Comparison of ENCODE assay signal across 9 cellular contexts in the genomic region with DNA sequence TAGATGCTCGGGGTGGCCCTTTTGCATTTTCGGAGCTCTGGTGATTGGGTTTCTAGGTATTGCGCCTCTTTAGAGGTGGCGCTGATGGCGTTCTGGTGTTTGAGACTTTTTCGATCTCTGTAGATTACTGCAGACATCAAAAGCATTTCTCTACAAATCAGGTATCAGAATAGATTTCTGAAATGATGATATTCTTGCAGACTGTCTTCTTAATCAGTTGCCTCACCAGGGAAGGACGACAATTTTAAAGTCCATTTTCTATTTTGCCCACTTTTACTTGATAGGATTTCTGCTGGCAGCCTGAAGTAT.
DNase-seq lines count a peak whose midpoint lies in the region; ATAC-seq and TF ChIP-seq lines count a peak whose summit lies in the region.
"Had no signal": no experiment of that assay in that cellular context is flagged by ENCODE, and none has a peak within 500 bp of the region (broad histone marks: within the 10 kb centered on the region; RNA-seq: fewer than 3 reads in every experiment).

No MANE protein-coding gene starts in this region.

- POLR2A ChIA-PET in CD4-positive, alpha-beta T cell (lab: Charles Lee) = interaction anchor here (0.9 to 2.1 kb wide), 4 partner anchors 26 to 47 kb away, joined by 4 to 22 read pairs (median 6); no protein-coding TSS in a partner anchor
- POLR2A ChIA-PET in PC-3 (lab: Charles Lee; ENCODE audit: unreplicated experiment) = no interaction called here

- H3K36me3 ChIP-seq in PC-3 (ENCODE audit: low read depth, low read length) (no peaks in the 10 kb centered on the region), endocrine pancreas (ENCODE audit: control insufficient read depth, insufficient read depth, low read length) (no peaks in the 10 kb centered on the region), trophoblast cell (ENCODE audit: control insufficient read depth in 1 of 2, insufficient read depth in 2 of 2, low read length in 2 of 2) (no peaks in the 10 kb centered on the region)

- peak overlapping the region; percentile 75 for H3K27ac Mint-ChIP-seq in CD4-positive, alpha-beta T cell

- H3K9me3 ChIP-seq in CD4-positive, alpha-beta T cell (ENCODE audit: control insufficient read depth, low read length) = no peaks in the 10 kb centered on the region
- H3K9me3 ChIP-seq in PC-3 (ENCODE audit: low read length) (no peaks in the 10 kb centered on the region), endocrine pancreas (ENCODE audit: control insufficient read depth, low read length) (no peaks in the 10 kb centered on the region), trophoblast cell (ENCODE audit: insufficient read depth, low read depth, low read length) (peaks cover 3% of the 10 kb centered on the region)

- no peak overlapping the region for H3K18ac ChIP-seq in trophoblast cell (ENCODE audit: low read length)

- no peaks in the 10 kb centered on the region for H3F3A ChIP-seq in PC-3 (ENCODE audit: low read length, unreplicated experiment)

- DNase-seq in CD4-positive, alpha-beta T cell = no peak
- peak; percentile 7 for DNase-seq in PC-3
- no peak for DNase-seq in trophoblast cell
- no peak for DNase-seq in Ammon's horn (ENCODE audit: low spot score)
- DNase-seq in A172 (ENCODE audit: low spot score) = no peak
- DNase-seq: NCI-H2171 treated with DMSO at 0.1 percent for 48 hours had no signal

- no peak overlapping the region for H3K9ac ChIP-seq in PC-3 (ENCODE audit: low read length)
- peak overlapping the region; percentile 73 for H3K9ac ChIP-seq in endocrine pancreas (ENCODE audit: control insufficient read depth, insufficient read depth, low read length)
- H3K9ac ChIP-seq in trophoblast cell (ENCODE audit: low read length) = no peak overlapping the region

- H3K79me1 ChIP-seq in trophoblast cell (ENCODE audit: low read length) = peaks cover 4% of the 10 kb centered on the region

- CTCF ChIA-PET in CD4-positive, alpha-beta T cell (lab: Charles Lee) = no interaction called here
- CTCF ChIA-PET in PC-3 (lab: Charles Lee) = no interaction called here

- no peak overlapping the region for H2BK12ac ChIP-seq in trophoblast cell (ENCODE audit: low read length)

- no peak for TF ChIP-seq CTCF in CD4-positive, alpha-beta T cell (IDR thresholded peaks at IDR 0.05)
- no peak for TF ChIP-seq CTCF in PC-3 (conservative IDR thresholded peaks at IDR 0.05; ENCODE audit: low read depth, low read length)

- peak overlapping the region; percentile 88 for H3K4me3 Mint-ChIP-seq in CD4-positive, alpha-beta T cell

- H3K9me2 ChIP-seq in PC-3 (replicated peaks; ENCODE audit: low read length) = no peaks in the 10 kb centered on the region

- H3K4me1 Mint-ChIP-seq in CD4-positive, alpha-beta T cell (ENCODE audit: low read depth) = peaks cover 16% of the 10 kb centered on the region

- intact Hi-C loops in CD4-positive, alpha-beta T cell (cut with DNase I, micrococcal nuclease) = loop anchor here in 1 of 2 experiments (2.0 kb wide), 1 partner anchor 77 kb away; no protein-coding TSS in a partner anchor
- intact Hi-C loops in PC-3 (cut with micrococcal nuclease) = no loop called here

- H3K4me1 ChIP-seq in PC-3 (ENCODE audit: insufficient read depth, low read length) (peaks cover 3% of the 10 kb centered on the region; the same call in 1 of the 2 replicates), endocrine pancreas (ENCODE audit: control insufficient read depth, insufficient read depth, low read length) (no peaks in the 10 kb centered on the region), trophoblast cell (ENCODE audit: control insufficient read depth in 1 of 2, insufficient read depth in 2 of 2, low read length in 2 of 2) (peaks cover 3 to 4% of the 10 kb centered on the region in 2 experiments)

- no peak overlapping the region for H3K14ac ChIP-seq in trophoblast cell (ENCODE audit: low read length)

- H2AFZ ChIP-seq in PC-3 (ENCODE audit: low read length) = peak overlapping the region; percentile 52
- no peak overlapping the region for H2AFZ ChIP-seq in trophoblast cell (ENCODE audit: insufficient read depth, low read length, poor library complexity)

- no peaks in the 10 kb centered on the region for H3K36me3 Mint-ChIP-seq in CD4-positive, alpha-beta T cell (ENCODE audit: low read depth)

- peaks cover 74% of the 10 kb centered on the region for H3K27me3 Mint-ChIP-seq in CD4-positive, alpha-beta T cell

- no peaks in the 10 kb centered on the region for H3K9me3 Mint-ChIP-seq in CD4-positive, alpha-beta T cell

- H3K4me3 ChIP-seq in PC-3 (ENCODE audit: low read length) = peak overlapping the region; percentile 50
- peak overlapping the region; percentile 2 for H3K4me3 ChIP-seq in endocrine pancreas (ENCODE audit: control insufficient read depth, insufficient read depth, low read length)
- no peak overlapping the region for H3K4me3 ChIP-seq in trophoblast cell (ENCODE audit: low read depth, low read length)

- H2AK5ac ChIP-seq in trophoblast cell (ENCODE audit: low read length) = no peak overlapping the region

- no peak overlapping the region for H4K12ac ChIP-seq in trophoblast cell (ENCODE audit: low read depth, low read length)

- no TSS peak for BruUV-seq in PC-3 (replicated peaks; lab: Mats Ljungman, UMichigan)

- no peak overlapping the region for H4K91ac ChIP-seq in trophoblast cell (ENCODE audit: low read depth, low read length)

- H3K27ac ChIP-seq in CD4-positive, alpha-beta T cell (ENCODE audit: low read depth, low read length) = no peak overlapping the region
- H3K27ac ChIP-seq in PC-3 (ENCODE audit: low read length) (no peak overlapping the region), trophoblast cell (ENCODE audit: low read depth, low read length) (no peak overlapping the region)

- no peak overlapping the region for H2BK120ac ChIP-seq in trophoblast cell (ENCODE audit: insufficient read depth, low read length, poor library complexity)

- H3K4me2 ChIP-seq in PC-3 (ENCODE audit: low read length) (peak overlapping the region; percentile 72), trophoblast cell (ENCODE audit: low read length) (peak overlapping the region; percentile 87)

- H3K27me3 ChIP-seq in CD4-positive, alpha-beta T cell (ENCODE audit: control insufficient read depth, insufficient read depth, low read length) = peaks cover 60% of the 10 kb centered on the region
- H3K27me3 ChIP-seq in PC-3 (ENCODE audit: low read length) = peaks cover 56% of the 10 kb centered on the region
- H3K27me3 ChIP-seq in endocrine pancreas (ENCODE audit: control insufficient read depth, insufficient read depth, low read length) = no peaks in the 10 kb centered on the region
- peaks cover 22% of the 10 kb centered on the region for H3K27me3 ChIP-seq in trophoblast cell (ENCODE audit: insufficient read depth, low read length)

- no peak for ATAC-seq in CD4-positive, alpha-beta T cell (ENCODE audit: poor library complexity)
- ATAC-seq in PC-3 (peak; percentile 11; the same call in 1 of the 2 replicates), GM18907 (IDR thresholded peaks at IDR 0.05; ENCODE audit: unreplicated experiment) (no peak), HG03196 (IDR thresholded peaks at IDR 0.05; ENCODE audit: unreplicated experiment) (no peak)

- H4K20me1 ChIP-seq in PC-3 (ENCODE audit: low read length) = no peaks in the 10 kb centered on the region

- H2BK5ac ChIP-seq in trophoblast cell (ENCODE audit: low read depth, low read length, poor library complexity) = no peak overlapping the region

- H4K8ac ChIP-seq in trophoblast cell (ENCODE audit: low read depth, low read length) = no peak overlapping the region

- no peak overlapping the region for H3K4ac ChIP-seq in trophoblast cell (ENCODE audit: low read depth, low read length)

- no CpG with 5 or more reads among the region's 7 CpGs for WGBS in trophoblast cell (ENCODE audit: extremely low coverage, insufficient coverage, insufficient read length)

- H3K79me2 ChIP-seq in PC-3 (ENCODE audit: low read length) (no peaks in the 10 kb centered on the region), trophoblast cell (ENCODE audit: control insufficient read depth, insufficient read depth, low read length, poor library complexity) (no peaks in the 10 kb centered on the region)

- H3K23ac ChIP-seq in trophoblast cell (ENCODE audit: low read length) = no peak overlapping the region
